Comparison of ENCODE assay signal across 8 cellular contexts in the genomic region with DNA sequence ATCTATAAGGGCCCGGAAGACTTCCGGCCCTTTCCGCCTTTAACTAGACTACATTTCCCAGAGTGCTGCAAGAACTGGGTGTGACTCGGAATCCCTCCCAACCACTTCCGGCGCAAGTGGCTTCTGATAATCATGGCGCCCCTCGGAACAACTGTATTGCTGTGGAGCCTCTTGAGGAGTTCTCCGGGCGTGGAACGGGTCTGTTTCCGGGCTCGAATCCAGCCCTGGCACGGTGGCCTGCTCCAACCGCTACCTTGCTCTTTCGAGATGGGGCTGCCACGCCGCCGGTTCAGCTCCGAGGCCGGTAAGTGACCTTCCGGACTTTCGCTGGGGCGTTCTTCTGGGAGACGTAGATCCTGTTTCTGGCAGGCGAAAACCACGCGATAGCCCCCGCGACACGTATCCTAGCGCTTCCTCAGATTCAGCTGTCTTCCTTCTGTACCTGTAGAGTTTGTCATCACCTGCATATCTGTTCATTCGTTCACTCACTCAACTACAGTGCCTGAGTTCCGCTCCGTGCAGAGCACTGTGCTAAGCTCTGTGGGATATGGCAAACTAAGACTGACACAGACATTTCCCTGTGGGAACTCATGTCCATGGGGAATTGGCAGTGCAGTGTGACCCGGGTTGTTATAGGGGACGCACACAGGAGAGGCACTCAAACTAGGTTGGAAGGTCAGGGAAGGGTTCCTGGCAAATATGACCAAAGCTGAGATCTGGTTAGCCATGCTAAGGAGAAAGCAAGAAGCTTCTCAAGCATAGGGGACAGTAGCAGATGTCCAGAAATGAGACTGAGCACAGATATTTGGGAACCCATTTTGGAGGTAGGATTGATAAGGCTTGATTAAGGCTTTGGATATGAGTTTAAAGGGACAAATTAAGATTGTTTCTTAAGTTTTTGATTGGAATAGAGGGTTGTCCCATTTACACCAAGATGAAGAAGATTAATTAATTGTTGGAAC. TPM values are rescaled to one million over a fixed set of nuclear protein-coding genes. Genes with fewer than 3 reads are reported as not detected.
DNase-seq lines count a peak whose midpoint lies in the region; TF ChIP-seq lines count a peak whose summit lies in the region.

A gene (plus strand): TSS at position 126 of the 962 bp plus-strand sequence. CDS start 7 bp downstream, at position 133.

- H3K36me3 ChIP-seq in SK-N-MC (ENCODE audit: insufficient read depth, low read length) = peaks cover 26% of the 10 kb centered on the region

- H3K4me1 Mint-ChIP-seq in HFFc6 (ENCODE audit: low read depth) = peaks cover 33% of the 10 kb centered on the region
- H3K4me1 Mint-ChIP-seq in activated naive CD4-positive, alpha-beta T cell treated with anti-CD3 and anti-CD28 coated beads, Interleukin-2, amount 10 ng/mL, durations not matched to agents 7 days and 5 days = peaks cover 7% of the 10 kb centered on the region

- no peak within 1 kb of the TSS for H3K27ac ChIP-seq in SK-N-MC
- peak within 1 kb of the TSS; percentile 47 for H3K27ac ChIP-seq in temporal lobe (ENCODE audit: low read depth, low read length)

- peaks cover under 1% of the 10 kb centered on the region; the same call in 1 of the 2 replicates for H3K36me3 Mint-ChIP-seq in HFFc6 (ENCODE audit: low read depth)
- H3K36me3 Mint-ChIP-seq in activated naive CD4-positive, alpha-beta T cell treated with anti-CD3 and anti-CD28 coated beads, Interleukin-2, amount 10 ng/mL, durations not matched to agents 7 days and 5 days = peaks cover 9% of the 10 kb centered on the region

- H3K4me3 ChIP-seq in NB4 (ENCODE audit: low read depth, low read length) = peak within 1 kb of the TSS; percentile 97
- peak within 1 kb of the TSS; percentile 94 for H3K4me3 ChIP-seq in SK-N-MC

- CTCF ChIA-PET in activated naive CD4-positive, alpha-beta T cell treated with anti-CD3 and anti-CD28 coated beads, Interleukin-2, amount 10 ng/mL, durations not matched to agents 7 days and 5 days (lab: Charles Lee) = interaction anchor here (1.5 kb wide), 1 partner anchor 232 kb away, joined by 4 read pairs; no protein-coding TSS in a partner anchor

- H3K27ac Mint-ChIP-seq in HFFc6 = no peak within 1 kb of the TSS
- no peak within 1 kb of the TSS for H3K27ac Mint-ChIP-seq in activated naive CD4-positive, alpha-beta T cell treated with anti-CD3 and anti-CD28 coated beads, Interleukin-2, amount 10 ng/mL, durations not matched to agents 7 days and 5 days

- no peaks in the 10 kb centered on the region for H3K9me3 ChIP-seq in SK-N-MC (ENCODE audit: low read depth, low read length)

- peak within 1 kb of the TSS; percentile 95 for H3K9ac ChIP-seq in SK-N-MC (ENCODE audit: insufficient read length)

- peak; percentile 50 for TF ChIP-seq POLR2A in NB4 (IDR thresholded peaks at IDR 0.05; ENCODE audit: extremely low read depth, insufficient read length)

- TF ChIP-seq CTCF in HFFc6 (IDR thresholded peaks at IDR 0.05) (no peak), NB4 (IDR thresholded peaks at IDR 0.05; ENCODE audit: low read depth, low read length) (no peak)

- DNase-seq in GM04503 (ENCODE audit: low read depth) (peak; percentile 56), HFFc6 (peak; percentile 88), NB4 (ENCODE audit: low read depth) (peak; percentile 92), SK-N-MC (ENCODE audit: low read depth, low spot score) (peak; percentile 93), glomerular endothelial cell (ENCODE audit: extremely low read depth, low read depth, low spot score) (peak; percentile 79), occipital lobe (lab: John Stamatoyannopoulos, UW) (peak; percentile 84)
- peak; percentile 89 for DNase-seq in activated naive CD4-positive, alpha-beta T cell treated with anti-CD3 and anti-CD28 coated beads, Interleukin-2, amount 10 ng/mL, durations not matched to agents 7 days and 5 days

- H3K27me3 Mint-ChIP-seq in HFFc6 (ENCODE audit: insufficient read depth) = no peaks in the 10 kb centered on the region
- peaks cover 25% of the 10 kb centered on the region for H3K27me3 Mint-ChIP-seq in activated naive CD4-positive, alpha-beta T cell treated with anti-CD3 and anti-CD28 coated beads, Interleukin-2, amount 10 ng/mL, durations not matched to agents 7 days and 5 days

- no peak within 1 kb of the TSS; the same call in 1 of the 2 replicates for H3K4me3 Mint-ChIP-seq in HFFc6
- no peak within 1 kb of the TSS for H3K4me3 Mint-ChIP-seq in activated naive CD4-positive, alpha-beta T cell treated with anti-CD3 and anti-CD28 coated beads, Interleukin-2, amount 10 ng/mL, durations not matched to agents 7 days and 5 days

- no peaks in the 10 kb centered on the region for H3K9me3 Mint-ChIP-seq in HFFc6
- no peaks in the 10 kb centered on the region for H3K9me3 Mint-ChIP-seq in activated naive CD4-positive, alpha-beta T cell treated with anti-CD3 and anti-CD28 coated beads, Interleukin-2, amount 10 ng/mL, durations not matched to agents 7 days and 5 days

RNA-seq across cellular contexts. Expression of the gene that starts here (rescaled TPM):
- total RNA-seq in HFFc6 (2021; fragmentation: NEBNext Ultra II Directional; extraction: Animal tissue kit (Norgen Biotek cat#: 25700)) = 10 to 100 TPM; 65.8 to 74.1 (median 71.0) TPM
- total RNA-seq in glomerular endothelial cell (48.5 and 61.3 TPM in 2 replicates), occipital lobe (62.4 TPM), temporal lobe (47.2 TPM)
